ENCODE assay signal across 13 cellular contexts in the genomic region with DNA sequence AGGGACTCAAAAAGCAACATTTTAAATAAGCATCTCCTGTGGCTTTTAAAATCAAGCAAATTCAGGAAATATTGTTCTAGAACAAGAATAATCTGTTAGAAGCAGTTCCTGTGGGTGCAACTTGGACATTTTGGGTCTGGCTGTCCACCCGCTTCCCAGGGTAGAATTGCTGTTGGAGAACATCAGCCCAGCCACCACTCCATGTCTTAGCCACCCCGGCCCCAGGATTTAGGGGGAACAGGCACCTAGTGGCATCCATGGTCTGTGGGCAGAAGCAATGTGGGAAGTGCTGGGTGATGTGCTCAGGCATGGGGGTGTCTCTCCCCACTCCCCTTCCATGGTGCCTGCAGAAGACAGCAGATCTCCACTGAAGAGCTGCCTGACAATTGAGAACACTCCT.
A peak's percentile ranks its signal among the peaks of the same experiment; 100 is the strongest.
DNase-seq lines count a peak whose midpoint lies in the region; ATAC-seq, FAIRE-seq and TF ChIP-seq lines count a peak whose summit lies in the region.
"Had no signal": no experiment of that assay in that cellular context is flagged by ENCODE, and none has a peak within 500 bp of the region (broad histone marks: within the 10 kb centered on the region; RNA-seq: fewer than 3 reads in every experiment).

No MANE protein-coding gene starts in this region.

- no peaks in the 10 kb centered on the region for H3K27me3 ChIP-seq in SK-N-SH (ENCODE audit: insufficient read depth)
- no peaks in the 10 kb centered on the region for H3K27me3 ChIP-seq in PC-3 (ENCODE audit: low read length)
- H3K27me3 ChIP-seq: BE2C had no signal

- TF ChIP-seq CTCF in SK-N-SH (IDR thresholded peaks at IDR 0.05) (no peak), PC-3 (conservative IDR thresholded peaks at IDR 0.05; ENCODE audit: low read depth, low read length) (no peak), kidney (IDR thresholded peaks at IDR 0.05; ENCODE audit: borderline replicate concordance, extremely low read depth, insufficient read depth) (no peak)

- H3K9ac ChIP-seq in SK-N-SH: no peak overlapping the region
- no peak overlapping the region for H3K9ac ChIP-seq in PC-3 (ENCODE audit: low read length)
- no peak overlapping the region for H3K9ac ChIP-seq in kidney (ENCODE audit: low read length in 2 of 2)

- no peak for FAIRE-seq in kidney (lab: Jason Lieb, UNC)

- POLR2A ChIA-PET in SK-N-SH (lab: Yijun Ruan, JAX): no interaction called here
- POLR2A ChIA-PET in PC-3 (lab: Charles Lee; ENCODE audit: unreplicated experiment): no interaction called here

- no peaks in the 10 kb centered on the region for H3K36me3 ChIP-seq in SK-N-SH (replicated peaks in 1 of 2; ENCODE audit: control insufficient read depth in 1 of 2, insufficient read depth in 2 of 2, low read length in 1 of 2)
- H3K36me3 ChIP-seq in PC-3 (ENCODE audit: low read depth, low read length): no peaks in the 10 kb centered on the region
- no peaks in the 10 kb centered on the region for H3K36me3 ChIP-seq in kidney (ENCODE audit: control insufficient read depth in 1 of 2, insufficient read depth in 2 of 2, low read length in 2 of 2)
- H3K36me3 ChIP-seq: BE2C, cardiac muscle cell had no signal

- no TSS peak for BruUV-seq in PC-3 (replicated peaks; lab: Mats Ljungman, UMichigan)

- peaks cover 3 to 10% of the 10 kb centered on the region in 2 experiments; a peak in 1 of 4 replicates for H3K4me1 ChIP-seq in SK-N-SH (ENCODE audit: control insufficient read depth in 1 of 2, insufficient read depth in 2 of 2, low read depth in 1 of 2, low read length in 1 of 2)
- peaks cover 24% of the 10 kb centered on the region for H3K4me1 ChIP-seq in PC-3 (ENCODE audit: insufficient read depth, low read length)
- H3K4me1 ChIP-seq in kidney (ENCODE audit: control insufficient read depth in 1 of 2, insufficient read depth in 1 of 2, low read depth in 1 of 2, low read length in 2 of 2): peaks cover 3 to 11% of the 10 kb centered on the region in 2 donors
- H3K4me1 ChIP-seq: Caco-2 had no signal

- intact Hi-C loops in PC-3 (cut with micrococcal nuclease) (loop anchor here (1.0 to 5.0 kb wide), 5 partner anchors 54 to 597 kb away; a partner anchor contains a TSS), kidney (cut with DNase I) (loop anchor here (5.0 to 10.0 kb wide), 2 partner anchors 134 to 287 kb away; no protein-coding TSS in a partner anchor)

- H3F3A ChIP-seq in SK-N-SH (replicated peaks; ENCODE audit: insufficient read depth) (no peaks in the 10 kb centered on the region), PC-3 (ENCODE audit: low read length, unreplicated experiment) (no peaks in the 10 kb centered on the region)

- no peak for TF ChIP-seq RAD21 in SK-N-SH (IDR thresholded peaks at IDR 0.05; ENCODE audit: low read length)

- H2AFZ ChIP-seq in SK-N-SH (ENCODE audit: low read depth): no peak overlapping the region
- H2AFZ ChIP-seq in PC-3 (ENCODE audit: low read length): no peak overlapping the region

- no peak for TF ChIP-seq EP300 in SK-N-SH (IDR thresholded peaks at IDR 0.05; ENCODE audit: borderline replicate concordance in 1 of 2, low read depth in 1 of 2, low read length in 1 of 2)

- no peak overlapping the region for H3K4me3 ChIP-seq in SK-N-SH (ENCODE audit: low read depth in 2 of 2, low read length in 1 of 2)
- no peak overlapping the region for H3K4me3 ChIP-seq in PC-3 (ENCODE audit: low read length)
- H3K4me3 ChIP-seq in kidney (ENCODE audit: low read length in 2 of 2): no peak overlapping the region
- H3K4me3 ChIP-seq: cardiac muscle cell had no signal

- WGBS in SK-N-SH (ENCODE audit: low lambda C conversion rate): 60% methylated on average over 1 of the region's 2 CpGs

- H3K27ac ChIP-seq in SK-N-SH (ENCODE audit: low read depth in 2 of 2, low read length in 1 of 2) (no peak overlapping the region), PC-3 (ENCODE audit: low read length) (peak overlapping the region; percentile 30), kidney (ENCODE audit: low read depth in 2 of 2, low read length in 2 of 2) (no peak overlapping the region), temporal lobe (ENCODE audit: low read depth, low read length) (peak overlapping the region; percentile 45)
- H3K27ac ChIP-seq: 22Rv1, cardiac muscle cell, VCaP had no signal

- H3K4me2 ChIP-seq in SK-N-SH (peak overlapping the region; percentile 60; the same call in 1 of the 2 replicates), PC-3 (ENCODE audit: low read length) (peak overlapping the region; percentile 50)

- H4K20me1 ChIP-seq in SK-N-SH (ENCODE audit: insufficient read depth) (no peaks in the 10 kb centered on the region), PC-3 (ENCODE audit: low read length) (no peaks in the 10 kb centered on the region)

- no peaks in the 10 kb centered on the region for H3K9me3 ChIP-seq in SK-N-SH
- 0 out of 2 replicates have a peak, but pooled peaks cover 7% of the 10 kb centered on the region for H3K9me3 ChIP-seq in PC-3 (ENCODE audit: low read length)
- no peaks in the 10 kb centered on the region for H3K9me3 ChIP-seq in kidney (ENCODE audit: control insufficient read depth in 1 of 2, low read length in 2 of 2)
- H3K9me3 ChIP-seq: BE2C had no signal

- H3K79me2 ChIP-seq in SK-N-SH (ENCODE audit: insufficient read depth) (no peaks in the 10 kb centered on the region), PC-3 (ENCODE audit: low read length) (no peaks in the 10 kb centered on the region)

- H3K9me2 ChIP-seq in SK-N-SH (no peaks in the 10 kb centered on the region), PC-3 (replicated peaks; ENCODE audit: low read length) (no peaks in the 10 kb centered on the region)

- no peak for ATAC-seq in SK-N-SH treated with all-trans-retinoic acid at 6 μM for 48 hours
- ATAC-seq in PC-3: no peak
- ATAC-seq in HG02623 (IDR thresholded peaks at IDR 0.05; ENCODE audit: unreplicated experiment): no peak

- CTCF ChIA-PET in SK-N-SH (lab: Yijun Ruan, JAX): interaction anchor here (0.6 to 5.3 kb wide), 72 partner anchors 8 to 826 kb away, joined by 3 to 88 read pairs (median 5); a partner anchor contains a TSS
- CTCF ChIA-PET in PC-3 (lab: Charles Lee): interaction anchor here (0.6 to 2.1 kb wide), 9 partner anchors 51 to 595 kb away, joined by 3 to 10 read pairs (median 3); no protein-coding TSS in a partner anchor

- DNase-seq in SK-N-SH (no peak), PC-3 (no peak), kidney (peak; percentile 67), NCI-H2029 treated with DMSO at 0.1 percent for 48 hours (lab: John Stamatoyannopoulos, UW) (no peak)
- DNase-seq in activated effector memory CD4-positive, alpha-beta T cell treated with anti-CD3 and anti-CD28 coated beads, Interleukin-2, amount 50 U/mL, for 16 hours: no peak

TF ChIP-seq in SK-N-SH, 30 proteins besides CTCF, POLR2A, EP300 and RAD21 (continues in another document):
- no peak for TF ChIP-seq MEF2A (IDR thresholded peaks at IDR 0.05; ENCODE audit: borderline replicate concordance, low read depth)
- TF ChIP-seq, protein P1, sequence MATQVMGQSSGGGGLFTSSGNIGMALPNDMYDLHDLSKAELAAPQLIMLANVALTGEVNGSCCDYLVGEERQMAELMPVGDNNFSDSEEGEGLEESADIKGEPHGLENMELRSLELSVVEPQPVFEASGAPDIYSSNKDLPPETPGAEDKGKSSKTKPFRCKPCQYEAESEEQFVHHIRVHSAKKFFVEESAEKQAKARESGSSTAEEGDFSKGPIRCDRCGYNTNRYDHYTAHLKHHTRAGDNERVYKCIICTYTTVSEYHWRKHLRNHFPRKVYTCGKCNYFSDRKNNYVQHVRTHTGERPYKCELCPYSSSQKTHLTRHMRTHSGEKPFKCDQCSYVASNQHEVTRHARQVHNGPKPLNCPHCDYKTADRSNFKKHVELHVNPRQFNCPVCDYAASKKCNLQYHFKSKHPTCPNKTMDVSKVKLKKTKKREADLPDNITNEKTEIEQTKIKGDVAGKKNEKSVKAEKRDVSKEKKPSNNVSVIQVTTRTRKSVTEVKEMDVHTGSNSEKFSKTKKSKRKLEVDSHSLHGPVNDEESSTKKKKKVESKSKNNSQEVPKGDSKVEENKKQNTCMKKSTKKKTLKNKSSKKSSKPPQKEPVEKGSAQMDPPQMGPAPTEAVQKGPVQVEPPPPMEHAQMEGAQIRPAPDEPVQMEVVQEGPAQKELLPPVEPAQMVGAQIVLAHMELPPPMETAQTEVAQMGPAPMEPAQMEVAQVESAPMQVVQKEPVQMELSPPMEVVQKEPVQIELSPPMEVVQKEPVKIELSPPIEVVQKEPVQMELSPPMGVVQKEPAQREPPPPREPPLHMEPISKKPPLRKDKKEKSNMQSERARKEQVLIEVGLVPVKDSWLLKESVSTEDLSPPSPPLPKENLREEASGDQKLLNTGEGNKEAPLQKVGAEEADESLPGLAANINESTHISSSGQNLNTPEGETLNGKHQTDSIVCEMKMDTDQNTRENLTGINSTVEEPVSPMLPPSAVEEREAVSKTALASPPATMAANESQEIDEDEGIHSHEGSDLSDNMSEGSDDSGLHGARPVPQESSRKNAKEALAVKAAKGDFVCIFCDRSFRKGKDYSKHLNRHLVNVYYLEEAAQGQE (IDR thresholded peaks at IDR 0.05; ENCODE audit: low read depth, low read length): no peak
- no peak for TF ChIP-seq FOXJ3 (CRISPR knock-in tag; IDR thresholded peaks at IDR 0.05)

TF ChIP-seq in SK-N-SH treated with all-trans-retinoic acid at 6 μM for 48 hours, 23 proteins besides CTCF, POLR2A, EP300 and RAD21 (continues in another document):
- TF ChIP-seq, protein P2, sequence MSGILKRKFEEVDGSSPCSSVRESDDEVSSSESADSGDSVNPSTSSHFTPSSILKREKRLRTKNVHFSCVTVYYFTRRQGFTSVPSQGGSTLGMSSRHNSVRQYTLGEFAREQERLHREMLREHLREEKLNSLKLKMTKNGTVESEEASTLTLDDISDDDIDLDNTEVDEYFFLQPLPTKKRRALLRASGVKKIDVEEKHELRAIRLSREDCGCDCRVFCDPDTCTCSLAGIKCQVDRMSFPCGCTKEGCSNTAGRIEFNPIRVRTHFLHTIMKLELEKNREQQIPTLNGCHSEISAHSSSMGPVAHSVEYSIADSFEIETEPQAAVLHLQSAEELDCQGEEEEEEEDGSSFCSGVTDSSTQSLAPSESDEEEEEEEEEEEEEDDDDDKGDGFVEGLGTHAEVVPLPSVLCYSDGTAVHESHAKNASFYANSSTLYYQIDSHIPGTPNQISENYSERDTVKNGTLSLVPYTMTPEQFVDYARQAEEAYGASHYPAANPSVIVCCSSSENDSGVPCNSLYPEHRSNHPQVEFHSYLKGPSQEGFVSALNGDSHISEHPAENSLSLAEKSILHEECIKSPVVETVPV (CRISPR knock-in tag; IDR thresholded peaks at IDR 0.05): no peak
- TF ChIP-seq GLIS3 (CRISPR knock-in tag; IDR thresholded peaks at IDR 0.05) (no peak), PPARA (CRISPR knock-in tag; IDR thresholded peaks at IDR 0.05; ENCODE audit: borderline replicate concordance) (no peak), CSDC2 (CRISPR knock-in tag; IDR thresholded peaks at IDR 0.05) (no peak), OSR1 (CRISPR knock-in tag; IDR thresholded peaks at IDR 0.05) (no peak), ZFP3 (CRISPR knock-in tag; IDR thresholded peaks at IDR 0.05) (no peak)

Comparison
In these comparisons a context has a peak if more than half of its experiments do, and no peak if none do; other contexts are left out.
1. H3K27ac ChIP-seq: peak in PC-3 (single experiment) and temporal lobe (single experiment); none in SK-N-SH (0 of 2) and kidney (0 of 2).